ENCODE assay signal across 9 cellular contexts in the genomic region with DNA sequence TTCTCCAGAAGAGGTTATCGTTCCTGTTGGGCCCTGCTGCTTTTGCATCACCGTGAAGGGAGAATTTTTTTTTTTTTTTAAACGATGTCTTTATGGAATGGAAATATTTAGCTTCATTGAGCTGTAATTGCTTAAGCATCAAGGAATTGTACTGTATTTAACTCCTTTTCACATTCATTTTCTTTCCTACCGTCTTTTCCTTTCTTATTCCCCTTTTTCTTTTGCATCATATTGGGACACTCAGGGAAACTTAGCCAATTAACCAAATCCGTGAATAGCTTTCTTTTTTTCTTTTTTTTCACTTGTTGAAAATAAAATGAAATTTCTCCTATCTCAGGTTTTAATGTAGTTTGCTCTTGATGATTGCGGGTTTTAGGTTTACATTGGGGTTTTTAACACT. TPM values are rescaled to one million over a fixed set of nuclear protein-coding genes. Genes with fewer than 3 reads are reported as not detected.
DNase-seq lines count a peak whose midpoint lies in the region; ATAC-seq and TF ChIP-seq lines count a peak whose summit lies in the region.
"Had no signal": no experiment of that assay in that cellular context is flagged by ENCODE, and none has a peak within 500 bp of the region (broad histone marks: within the 10 kb centered on the region; RNA-seq: fewer than 3 reads in every experiment).

No MANE protein-coding gene starts in this region.

- H3K36me3 Mint-ChIP-seq in IgD-negative memory B cell = peaks cover 3% of the 10 kb centered on the region
- H3K36me3 Mint-ChIP-seq in naive thymus-derived CD4-positive, alpha-beta T cell = peaks cover 0 to 18% (median 14%) of the 10 kb centered on the region in 5 donors

- H3K4me3 Mint-ChIP-seq in IgD-negative memory B cell = peak overlapping the region; percentile 93 to 98 (median 96)
- H3K4me3 Mint-ChIP-seq in naive thymus-derived CD4-positive, alpha-beta T cell = peak overlapping the region; percentile 89 to 100 (median 96)

- peak overlapping the region; percentile 36 for H3K27ac ChIP-seq in caudate nucleus (ENCODE audit: low read depth, low read length)
- H3K27ac ChIP-seq in naive thymus-derived CD4-positive, alpha-beta T cell (ENCODE audit: low read depth, low read length) = no peak overlapping the region

- peak overlapping the region; percentile 79 for H3K4me3 ChIP-seq in AG04449 (ENCODE audit: low read depth, low read length)
- peak overlapping the region; percentile 2 for H3K4me3 ChIP-seq in naive thymus-derived CD4-positive, alpha-beta T cell (ENCODE audit: low read length)

- no peak for DNase-seq in AG04449 (ENCODE audit: low read depth, low spot score)
- DNase-seq in caudate nucleus (lab: John Stamatoyannopoulos, UW) = no peak
- no peak for DNase-seq in naive thymus-derived CD4-positive, alpha-beta T cell
- no peak for DNase-seq in NCI-H2227 (lab: John Stamatoyannopoulos, UW; ENCODE audit: unreplicated experiment)
- no peak for DNase-seq in NCI-H1092 treated with DMSO at 0.1 percent for 48 hours (lab: John Stamatoyannopoulos, UW)
- DNase-seq in C1 segment of cervical spinal cord (lab: John Stamatoyannopoulos, UW) = no peak

- H3K9me3 Mint-ChIP-seq in IgD-negative memory B cell = no peaks in the 10 kb centered on the region
- H3K9me3 Mint-ChIP-seq in naive thymus-derived CD4-positive, alpha-beta T cell = peaks cover 0 to 10% (median 0%) of the 10 kb centered on the region in 11 donors

- H3K9me3 ChIP-seq in naive thymus-derived CD4-positive, alpha-beta T cell (ENCODE audit: control insufficient read depth in 2 of 3, low read length in 3 of 3) = no peaks in the 10 kb centered on the region
- H3K9me3 ChIP-seq: neutrophil had no signal

- H3K27me3 Mint-ChIP-seq in IgD-negative memory B cell = no peaks in the 10 kb centered on the region
- H3K27me3 Mint-ChIP-seq in naive thymus-derived CD4-positive, alpha-beta T cell = peaks cover 0 to 6% (median 0%) of the 10 kb centered on the region in 5 donors

- peaks cover 0 to 11% (median 0%) of the 10 kb centered on the region in 3 experiments for H3K36me3 ChIP-seq in naive thymus-derived CD4-positive, alpha-beta T cell (ENCODE audit: control insufficient read depth in 2 of 3, insufficient read depth in 3 of 3, low read length in 3 of 3)
- H3K36me3 ChIP-seq: neutrophil had no signal

- H3K4me1 Mint-ChIP-seq in IgD-negative memory B cell = peaks cover 33 to 47% (median 36%) of the 10 kb centered on the region in 3 donors
- peaks cover 35 to 70% (median 60%) of the 10 kb centered on the region in 7 donors for H3K4me1 Mint-ChIP-seq in naive thymus-derived CD4-positive, alpha-beta T cell

- intact Hi-C loops in naive thymus-derived CD4-positive, alpha-beta T cell (cut with micrococcal nuclease) = loop anchor here (1.0 to 10.0 kb wide), 3 partner anchors 34 to 374 kb away; partner anchors contain the start of gene RBBP6 (in 1 of the 2)

- no peak for TF ChIP-seq CTCF in AG04449 (IDR thresholded peaks at IDR 0.05; ENCODE audit: insufficient read depth, low read length, missing control alignments)

- CTCF ChIA-PET in AG04449 (lab: Yijun Ruan, JAX) = interaction anchor here (1.5 to 1.7 kb wide), 2 partner anchors 50 to 151 kb away, joined by 4 to 9 read pairs; no protein-coding TSS in a partner anchor
- CTCF ChIA-PET in naive thymus-derived CD4-positive, alpha-beta T cell (lab: Charles Lee) = no interaction called here

- no peaks in the 10 kb centered on the region for H3K27me3 ChIP-seq in naive thymus-derived CD4-positive, alpha-beta T cell (ENCODE audit: control insufficient read depth in 2 of 2, insufficient read depth in 2 of 2, low read length in 2 of 2)

- H3K4me1 ChIP-seq in naive thymus-derived CD4-positive, alpha-beta T cell (ENCODE audit: control insufficient read depth in 2 of 2, insufficient read depth in 2 of 2, low read length in 2 of 2) = peaks cover 17 to 27% of the 10 kb centered on the region in 2 donors

- H3K27ac Mint-ChIP-seq in IgD-negative memory B cell = peak overlapping the region; percentile 89 to 98 (median 96)
- H3K27ac Mint-ChIP-seq in naive thymus-derived CD4-positive, alpha-beta T cell = peak overlapping the region; percentile 71 to 99 (median 94)

- POLR2A ChIA-PET in AG04449 (lab: Yijun Ruan, JAX) = interaction anchor here (0.7 to 0.9 kb wide), 2 partner anchors 31 to 40 kb away, joined by 3 to 4 read pairs; no protein-coding TSS in a partner anchor
- POLR2A ChIA-PET in naive thymus-derived CD4-positive, alpha-beta T cell (lab: Charles Lee) = interaction anchor here (0.7 to 1.4 kb wide), 5 partner anchors 10 to 662 kb away, joined by 3 to 8 read pairs (median 4); no protein-coding TSS in a partner anchor

- no peak for ATAC-seq in naive thymus-derived CD4-positive, alpha-beta T cell
- ATAC-seq in GM19023 (IDR thresholded peaks at IDR 0.05; ENCODE audit: unreplicated experiment) = no peak

RNA-seq across cellular contexts. Expression of gene TNRC6A, which starts 1.5 kb away (rescaled TPM):
- polyA plus RNA-seq in IgD-negative memory B cell = 26.3 TPM
- 100 to 1,000 TPM in 1 of 5 experiments, 10 to 100 TPM in 4; 46.9 to 110 (median 77.8) TPM for total RNA-seq in naive thymus-derived CD4-positive, alpha-beta T cell
- 10 to 100 TPM; 13.4 to 19.8 TPM for polyA plus RNA-seq in naive thymus-derived CD4-positive, alpha-beta T cell
